Comparison of ENCODE assay signal across 9 cellular contexts in the genomic region with DNA sequence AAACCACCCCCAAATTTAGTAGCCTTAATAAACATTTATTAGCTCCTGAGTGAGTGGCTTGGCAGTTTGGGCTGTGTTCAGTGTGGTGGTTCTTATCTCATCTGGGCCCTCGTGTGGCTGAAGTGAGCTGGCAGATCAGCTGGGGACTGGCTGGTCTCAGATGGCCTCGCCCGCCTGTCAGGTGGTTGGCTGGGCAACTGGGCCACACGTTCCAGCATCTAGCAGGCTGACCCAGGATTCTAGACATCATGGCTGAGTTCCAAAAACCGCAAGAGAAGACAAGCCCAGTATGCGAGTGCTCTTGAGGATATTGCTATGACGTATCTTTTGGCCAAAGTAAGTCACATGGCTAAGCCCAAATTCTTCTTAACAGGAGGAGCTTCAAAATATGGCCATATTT. TPM values are rescaled to one million over a fixed set of nuclear protein-coding genes. Genes with fewer than 3 reads are reported as not detected.
DNase-seq lines count a peak whose midpoint lies in the region; ATAC-seq, FAIRE-seq and TF ChIP-seq lines count a peak whose summit lies in the region.
"Had no signal": no experiment of that assay in that cellular context is flagged by ENCODE, and none has a peak within 500 bp of the region (broad histone marks: within the 10 kb centered on the region; RNA-seq: fewer than 3 reads in every experiment).

No MANE protein-coding gene starts in this region.

- DNase-seq in activated naive CD8-positive, alpha-beta T cell treated with anti-CD3 and anti-CD28 coated beads, Interleukin-2, amount 50 U/mL, for 24 hours: no peak
- DNase-seq in K562 (ENCODE audit: extremely low read depth in 1 of 4, low spot score in 3 of 4) (peak; percentile 52 to 83 (median 64)), right lobe of liver (peak; percentile 52 to 72 (median 58)), ureter (ENCODE audit: low spot score) (peak; percentile 80), GF-D8 (lab: John Stamatoyannopoulos, UW) (no peak)
- DNase-seq in activated CD4-positive, CD25-positive, alpha-beta regulatory T cell treated with anti-CD3 and anti-CD28 coated beads, Interleukin-2, amount 50 U/mL, for 72 hours: no peak
- no peak for DNase-seq in stimulated activated CD4-positive, alpha-beta T cell treated with anti-CD3 and anti-CD28 coated beads, Interleukin-12 subunit alpha, Interleukin-12 subunit beta, amount 100 ng/mL, for 4 hours

- peaks cover 72% of the 10 kb centered on the region for H3K36me3 ChIP-seq in K562 (ENCODE audit: control insufficient read depth, insufficient read depth, low read length)
- H3K36me3 ChIP-seq in right lobe of liver: peaks cover 0 to 15% (median 3%) of the 10 kb centered on the region in 4 donors

- H3K9me3 ChIP-seq in K562 (replicated peaks; ENCODE audit: control insufficient read depth, insufficient read depth, low read depth, low read length) (no peaks in the 10 kb centered on the region), right lobe of liver (no peaks in the 10 kb centered on the region)

- peaks cover 18% of the 10 kb centered on the region for H3K4me1 Mint-ChIP-seq in activated naive CD8-positive, alpha-beta T cell (ENCODE audit: low read depth)
- peaks cover 2% of the 10 kb centered on the region for H3K4me1 Mint-ChIP-seq in activated naive CD8-positive, alpha-beta T cell treated with anti-CD3 and anti-CD28 coated beads, Interleukin-2, amount 50 U/mL, for 24 hours

- peak overlapping the region; percentile 41 for H3K27ac Mint-ChIP-seq in activated naive CD8-positive, alpha-beta T cell
- H3K27ac Mint-ChIP-seq in activated naive CD8-positive, alpha-beta T cell treated with anti-CD3 and anti-CD28 coated beads, Interleukin-2, amount 50 U/mL, for 24 hours: no peak overlapping the region

- BruUV-seq in K562 (replicated peaks; lab: Mats Ljungman, UMichigan): no TSS peak

- intact Hi-C loops in K562 (cut with micrococcal nuclease) (no loop called here), right lobe of liver (cut with DNase I) (no loop called here)

- CTCF ChIA-PET in K562 (lab: Yijun Ruan, JAX; ENCODE audit: low intra/inter-chr PET ratio): no interaction called here

- peak overlapping the region in 1 of 2 experiments; percentile 53; a peak in 1 of 4 replicates for H3K9ac ChIP-seq in K562 (ENCODE audit: insufficient read depth in 1 of 2, low read depth in 2 of 2, low read length in 2 of 2)

- no peaks in the 10 kb centered on the region for H3K27me3 Mint-ChIP-seq in activated naive CD8-positive, alpha-beta T cell
- H3K27me3 Mint-ChIP-seq in activated naive CD8-positive, alpha-beta T cell treated with anti-CD3 and anti-CD28 coated beads, Interleukin-2, amount 50 U/mL, for 24 hours: no peaks in the 10 kb centered on the region

- H3K79me2 ChIP-seq in K562 (ENCODE audit: control insufficient read depth, insufficient read depth, low read length): peaks cover 14% of the 10 kb centered on the region; the same call in 2 of the 3 replicates

- no peak for TF ChIP-seq POLR2A in K562 (conservative IDR thresholded peaks at IDR 0.05)
- TF ChIP-seq POLR2A in right lobe of liver (IDR thresholded peaks at IDR 0.05): no peak

- POLR2A ChIA-PET in K562 (lab: Yijun Ruan, JAX): interaction anchor here (0.7 to 2.2 kb wide), 6 partner anchors 8 to 148 kb away, joined by 3 to 9 read pairs (median 4); a partner anchor contains a TSS

- peak overlapping the region; percentile 24; the same call in 1 of the 3 replicates for H3K27ac ChIP-seq in K562 (ENCODE audit: extremely low read depth, low read depth, low read length)
- H3K27ac ChIP-seq in right lobe of liver: no peak overlapping the region

- H3K9me1 ChIP-seq in K562 (ENCODE audit: control insufficient read depth, insufficient read depth, low read length): peaks cover 3% of the 10 kb centered on the region

- no peak overlapping the region for H3K4me3 Mint-ChIP-seq in activated naive CD8-positive, alpha-beta T cell
- H3K4me3 Mint-ChIP-seq in activated naive CD8-positive, alpha-beta T cell treated with anti-CD3 and anti-CD28 coated beads, Interleukin-2, amount 50 U/mL, for 24 hours: no peak overlapping the region

- in situ Hi-C loops in K562 (cut with MboI): no loop called here

- WGBS in K562 (ENCODE audit: insufficient coverage, low coverage, missing lambda C conversion rate): 4% methylated on average over 7 of the region's 7 CpGs
- WGBS in right lobe of liver (ENCODE audit: insufficient coverage, low coverage, low lambda C conversion rate, missing lambda C conversion rate): 46% methylated on average over 3 of the region's 7 CpGs

- FAIRE-seq in K562 (lab: Jason Lieb, UNC): peak; percentile 86
- FAIRE-seq: TTC549 had no signal

- no peaks in the 10 kb centered on the region for H3K27me3 ChIP-seq in K562 (ENCODE audit: control insufficient read depth in 2 of 2, insufficient read depth in 2 of 2, low read length in 2 of 2)
- H3K27me3 ChIP-seq in right lobe of liver: no peaks in the 10 kb centered on the region

- 0 out of 2 replicates have a peak, but pooled peaks cover 11% of the 10 kb centered on the region for H4K20me1 ChIP-seq in K562 (replicated peaks; ENCODE audit: control insufficient read depth, insufficient read depth, low read length)

- peak in 1 of 2 experiments; percentile 26; a peak in 2 of 4 replicates for TF ChIP-seq RAD21 in K562 (CRISPR knock-in tag; conservative IDR thresholded peaks at IDR 0.05 in 1 of 2, IDR thresholded peaks at IDR 0.05 in 1 of 2)

- H3K4me3 ChIP-seq in K562 (no peak overlapping the region), right lobe of liver (no peak overlapping the region)

- TF ChIP-seq EP300 in K562 (IDR thresholded peaks at IDR 0.05; ENCODE audit: low read length): no peak

- TF ChIP-seq CTCF in K562 (IDR thresholded peaks at IDR 0.05 in 2 of 3, conservative IDR thresholded peaks at IDR 0.05 in 1 of 3; ENCODE audit: insufficient read depth in 2 of 3, low read depth in 1 of 3, low read length in 3 of 3) (peak in 2 of 3 experiments; percentile 13 to 19; a peak in 1 of 6 replicates), right lobe of liver (IDR thresholded peaks at IDR 0.05) (peak in 1 of 4 donors; percentile 9)

- no peak overlapping the region for H3K4me2 ChIP-seq in K562 (ENCODE audit: insufficient read depth, low read length)

- no peak for ATAC-seq in activated naive CD8-positive, alpha-beta T cell treated with anti-CD3 and anti-CD28 coated beads, Interleukin-2, amount 50 U/mL, for 24 hours
- peak; percentile 19 for ATAC-seq in K562
- peak; percentile 62 to 87 (median 72) for ATAC-seq in right lobe of liver

- H3K9me3 Mint-ChIP-seq in activated naive CD8-positive, alpha-beta T cell (ENCODE audit: low read depth): no peaks in the 10 kb centered on the region
- H3K9me3 Mint-ChIP-seq in activated naive CD8-positive, alpha-beta T cell treated with anti-CD3 and anti-CD28 coated beads, Interleukin-2, amount 50 U/mL, for 24 hours: no peaks in the 10 kb centered on the region

- peaks cover 35 to 39% of the 10 kb centered on the region in 2 experiments for H3K4me1 ChIP-seq in K562 (replicated peaks in 1 of 2; ENCODE audit: control insufficient read depth in 2 of 2, insufficient read depth in 2 of 2, low read length in 2 of 2)
- no peaks in the 10 kb centered on the region for H3K4me1 ChIP-seq in right lobe of liver

- peaks cover 9% of the 10 kb centered on the region for H3K36me3 Mint-ChIP-seq in activated naive CD8-positive, alpha-beta T cell
- peaks cover 29% of the 10 kb centered on the region for H3K36me3 Mint-ChIP-seq in activated naive CD8-positive, alpha-beta T cell treated with anti-CD3 and anti-CD28 coated beads, Interleukin-2, amount 50 U/mL, for 24 hours (ENCODE audit: low read depth)

- H2AFZ ChIP-seq in K562 (ENCODE audit: low read depth, low read length): no peak overlapping the region

TF ChIP-seq in K562, 482 proteins besides CTCF, POLR2A, EP300 and RAD21 (continues in another document):
- TF ChIP-seq, protein P1, sequence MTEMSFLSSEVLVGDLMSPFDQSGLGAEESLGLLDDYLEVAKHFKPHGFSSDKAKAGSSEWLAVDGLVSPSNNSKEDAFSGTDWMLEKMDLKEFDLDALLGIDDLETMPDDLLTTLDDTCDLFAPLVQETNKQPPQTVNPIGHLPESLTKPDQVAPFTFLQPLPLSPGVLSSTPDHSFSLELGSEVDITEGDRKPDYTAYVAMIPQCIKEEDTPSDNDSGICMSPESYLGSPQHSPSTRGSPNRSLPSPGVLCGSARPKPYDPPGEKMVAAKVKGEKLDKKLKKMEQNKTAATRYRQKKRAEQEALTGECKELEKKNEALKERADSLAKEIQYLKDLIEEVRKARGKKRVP (CRISPR knock-in tag; IDR thresholded peaks at IDR 0.05): no peak
- no peak for TF ChIP-seq KAT2B (IDR thresholded peaks at IDR 0.05; ENCODE audit: low read depth, low read length)
- TF ChIP-seq ZZZ3 (IDR thresholded peaks at IDR 0.05): no peak
- TF ChIP-seq ESRRA (IDR thresholded peaks at IDR 0.05; ENCODE audit: borderline replicate concordance, low read depth): peak; percentile 43; the same call in 1 of the 2 replicates
- TF ChIP-seq MEIS2 (IDR thresholded peaks at IDR 0.05; ENCODE audit: partially characterized antibody): peak; percentile 12
- no peak for TF ChIP-seq ESRRB (CRISPR knock-in tag; IDR thresholded peaks at IDR 0.05; ENCODE audit: borderline replicate concordance)
- TF ChIP-seq BRD4 (IDR thresholded peaks at IDR 0.05): no peak
- TF ChIP-seq HOXB6 (CRISPR knock-in tag; IDR thresholded peaks at IDR 0.05; ENCODE audit: borderline replicate concordance): no peak
- 0 out of 2 replicates have a peak, but pooled peaks have one; percentile 47 for TF ChIP-seq ZNF175 (CRISPR knock-in tag; IDR thresholded peaks at IDR 0.05; ENCODE audit: low read depth)
- peak; percentile 56 for TF ChIP-seq FOSL1 (tag; conservative IDR thresholded peaks at IDR 0.05)

RNA-seq across cellular contexts. Expression of a gene that starts 28.9 kb away (rescaled TPM):
- total RNA-seq in K562 (2011; cell fraction: chromatin; rRNA removed; ENCODE audit: low replicate concordance): 24.4 and 38.1 TPM in 2 replicates
- 19.0 and 21.1 TPM in 2 replicates for total RNA-seq in K562 (2011; cell fraction: nucleolus; rRNA removed)
- total RNA-seq in K562 (2011; cell fraction: nucleoplasm; rRNA removed): 32.6 and 47.0 TPM in 2 replicates
- total RNA-seq in K562 (2014; rRNA removed) (120 and 135 TPM in 2 replicates), K562 (2014; rRNA removed; fragmentation: Illumina TruSeq; extraction: Trizol) (192 and 237 TPM in 2 replicates), K562 (2015; rRNA removed; fragmentation: Illumina TruSeq; extraction: Trizol) (154 and 159 TPM in 2 replicates), K562 (2021) (114 and 118 TPM in 2 replicates), right lobe of liver (10 to 100 TPM; 16.7 to 50.6 (median 30.8) TPM), ureter (65.3 TPM)
- polyA plus RNA-seq in K562 (2011; rRNA removed) (141 and 164 TPM in 2 replicates), K562 (2014; fragmentation: Illumina TruSeq; extraction: Trizol) (210 and 220 TPM in 2 replicates), K562 (2014; fragmentation: Nextera tagmentation; extraction: Ambion mirVana) (10 to 100 TPM; 79.7 to 92.3 TPM), K562 (2014; rRNA removed) (139 and 154 TPM in 2 replicates)
- polyA plus RNA-seq in K562 (2011; cell fraction: cytosol; rRNA removed): 42.3 and 74.8 TPM in 2 replicates
- 27.0 and 49.4 TPM in 2 replicates for polyA plus RNA-seq in K562 (2011; cell fraction: nucleus; rRNA removed)
- polyA plus RNA-seq in K562 (2012): 110 and 156 TPM in 2 replicates
- polyA minus RNA-seq in K562 (2011; rRNA and poly(A)+ RNA removed): 73.8 and 89.8 TPM in 2 replicates
- 30.5 and 32.7 TPM in 2 replicates for polyA minus RNA-seq in K562 (2011; cell fraction: cytosol; rRNA and poly(A)+ RNA removed)
- polyA minus RNA-seq in K562 (2011; cell fraction: nucleus; rRNA and poly(A)+ RNA removed): 9.8 and 24.8 TPM in 2 replicates

Comparison
In these comparisons a context has a peak if more than half of its experiments do, and no peak if none do; other contexts are left out.
1. DNase-seq: peak in K562 (4 of 4), right lobe of liver (3 of 3) and ureter (single experiment); none in activated naive CD8-positive, alpha-beta T cell treated with anti-CD3 and anti-CD28 coated beads, Interleukin-2, amount 50 U/mL, for 24 hours (single experiment), activated CD4-positive, CD25-positive, alpha-beta regulatory T cell treated with anti-CD3 and anti-CD28 coated beads, Interleukin-2, amount 50 U/mL, for 72 hours (single experiment), GF-D8 (single experiment) and stimulated activated CD4-positive, alpha-beta T cell treated with anti-CD3 and anti-CD28 coated beads, Interleukin-12 subunit alpha, Interleukin-12 subunit beta, amount 100 ng/mL, for 4 hours (single experiment).